8 cellular contexts compared by ENCODE assay signal in the genomic region with DNA sequence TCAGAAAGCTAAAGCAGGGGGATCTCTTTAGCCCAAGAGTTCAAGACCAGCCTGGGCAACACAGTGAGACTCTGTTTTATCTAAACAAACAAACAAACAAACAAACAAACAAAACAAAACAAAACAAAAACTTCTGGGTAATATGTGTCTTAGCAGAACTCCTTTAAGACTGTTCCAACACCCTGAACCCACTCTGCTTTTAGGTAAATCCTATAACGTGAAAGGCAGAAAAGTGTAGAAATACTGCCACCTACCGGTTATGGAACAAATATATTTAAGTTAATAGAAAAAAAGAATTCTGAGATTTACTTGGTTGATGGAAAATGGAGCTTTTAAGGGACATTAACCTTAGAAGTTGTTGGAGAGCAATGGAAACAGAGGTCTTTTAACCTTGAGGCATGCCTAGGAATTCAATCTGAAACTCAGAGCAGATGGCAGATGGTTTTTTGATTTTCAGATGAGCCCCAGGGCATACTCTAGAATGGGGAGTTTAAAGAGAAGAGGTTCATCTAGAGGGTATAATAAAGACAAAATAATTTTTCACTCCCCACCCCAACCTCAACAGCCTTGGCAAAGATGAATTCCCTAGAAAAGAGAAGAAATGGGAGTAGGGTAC. TPM values are rescaled to one million over a fixed set of nuclear protein-coding genes. Genes with fewer than 3 reads are reported as not detected.
DNase-seq lines count a peak whose midpoint lies in the region; ATAC-seq, FAIRE-seq and TF ChIP-seq lines count a peak whose summit lies in the region.

No MANE protein-coding gene starts in this region.

- POLR2A ChIA-PET in HCT116 (lab: Charles Lee), result no interaction called here
- POLR2A ChIA-PET in GM12878 (lab: Charles Lee), result interaction anchor here (0.6 kb wide), 1 partner anchor 22 kb away, joined by 4 read pairs; no protein-coding TSS in a partner anchor

- no peak for TF ChIP-seq EP300 in GM12878 (IDR thresholded peaks at IDR 0.05; ENCODE audit: borderline replicate concordance in 1 of 2, control insufficient read depth in 1 of 2, low read depth in 2 of 2, low read length in 2 of 2)

- H3K27ac ChIP-seq in HCT116 (ENCODE audit: low read depth, low read length), result no peak overlapping the region
- no peak overlapping the region for H3K27ac ChIP-seq in GM12878 (ENCODE audit: control insufficient read depth, insufficient read depth)
- H3K27ac ChIP-seq in thoracic aorta, result no peak overlapping the region

- H3K79me2 ChIP-seq in HCT116 (ENCODE audit: insufficient read depth, low read length), result no peaks in the 10 kb centered on the region
- no peaks in the 10 kb centered on the region for H3K79me2 ChIP-seq in GM12878 (ENCODE audit: control insufficient read depth, insufficient read depth, low read length)

- H2AFZ ChIP-seq in HCT116 (ENCODE audit: low read depth, low read length, poor library complexity, severe bottlenecking), result no peak overlapping the region
- no peak overlapping the region for H2AFZ ChIP-seq in GM12878 (ENCODE audit: control insufficient read depth, low read depth, low read length)

- no peak overlapping the region for H3K4me3 ChIP-seq in HCT116 (replicated peaks in 1 of 2; ENCODE audit: low read depth in 1 of 2, low read length in 2 of 2)
- no peak overlapping the region for H3K4me3 ChIP-seq in GM12878
- H3K4me3 ChIP-seq in thoracic aorta, result no peak overlapping the region

- H3K4me2 ChIP-seq in HCT116 (ENCODE audit: low read length), result no peak overlapping the region
- H3K4me2 ChIP-seq in GM12878 (ENCODE audit: control insufficient read depth, insufficient read depth), result no peak overlapping the region

- H3K36me3 ChIP-seq in HCT116 (ENCODE audit: control insufficient read depth in 1 of 2, insufficient read depth in 2 of 2, low read length in 2 of 2) (no peaks in the 10 kb centered on the region), GM12878 (ENCODE audit: control insufficient read depth in 2 of 2, insufficient read depth in 2 of 2, low read length in 1 of 2) (no peaks in the 10 kb centered on the region), thoracic aorta (no peaks in the 10 kb centered on the region)

- RAD21 ChIA-PET in HCT116 (lab: Charles Lee; ENCODE audit: low non-redundant PET in 1 of 2, low total read pairs in 2 of 2, uncharacterized antibody in 2 of 2, unreplicated experiment in 2 of 2), result interaction anchor here (0.6 to 1.0 kb wide), 4 partner anchors 324 to 480 kb away, joined by 3 to 6 read pairs (median 4); no protein-coding TSS in a partner anchor
- RAD21 ChIA-PET in GM12878 (lab: Charles Lee; ENCODE audit: unreplicated experiment), result interaction anchor here (0.6 to 4.1 kb wide), 3 partner anchors 20 to 426 kb away, joined by 3 to 24 read pairs (median 14); no protein-coding TSS in a partner anchor

- no peaks in the 10 kb centered on the region for H3K9me2 ChIP-seq in HCT116 (ENCODE audit: insufficient read depth)

- SMC1A ChIA-PET in GM12878 (lab: Charles Lee; ENCODE audit: uncharacterized antibody, unreplicated experiment), result interaction anchor here (1.1 to 4.4 kb wide), 8 partner anchors 9 to 481 kb away, joined by 3 to 28 read pairs (median 4); no protein-coding TSS in a partner anchor

- in situ Hi-C loops in GM12878 (cut with MboI), result no loop called here

- FAIRE-seq in GM12878 (lab: Jason Lieb, UNC), result peak; percentile 81

- TF ChIP-seq CTCF in HCT116 (IDR thresholded peaks at IDR 0.05 in 2 of 3, conservative IDR thresholded peaks at IDR 0.05 in 1 of 3; ENCODE audit: borderline replicate concordance in 1 of 3, insufficient read depth in 1 of 3, low read depth in 2 of 3, low read length in 2 of 3) (peak; percentile 32 to 74 (median 74); a peak in 5 of 6 replicates), GM12878 (IDR thresholded peaks at IDR 0.05 in 2 of 3, conservative IDR thresholded peaks at IDR 0.05 in 1 of 3; ENCODE audit: control insufficient read depth in 2 of 3, extremely low read depth in 1 of 3, insufficient read depth in 1 of 3, low read depth in 3 of 3, low read length in 3 of 3) (peak; percentile 42 to 62 (median 49); a peak in 5 of 6 replicates), thoracic aorta (IDR thresholded peaks at IDR 0.05) (peak; percentile 60)

- BruUV-seq in HCT116 (replicated peaks; lab: Mats Ljungman, UMichigan) (no TSS peak), GM12878 (replicated peaks; lab: Mats Ljungman, UMichigan) (no TSS peak)

- H3K9me3 ChIP-seq in HCT116 (ENCODE audit: control insufficient read depth in 1 of 2, insufficient read depth in 1 of 2, low read depth in 1 of 2, low read length in 2 of 2), result no peaks in the 10 kb centered on the region
- H3K9me3 ChIP-seq in GM12878 (replicated peaks; ENCODE audit: control insufficient read depth, insufficient read depth, low read length), result no peaks in the 10 kb centered on the region
- no peaks in the 10 kb centered on the region for H3K9me3 ChIP-seq in thoracic aorta

- ATAC-seq in HCT116, result peak; percentile 66
- peak; percentile 74 for ATAC-seq in GM12878
- peak; percentile 86 for ATAC-seq in thoracic aorta (ENCODE audit: insufficient number of reproducible peaks, low FRiP score, low read depth)
- no peak for ATAC-seq in GM18858 (IDR thresholded peaks at IDR 0.05; ENCODE audit: unreplicated experiment)
- ATAC-seq in HG02970 (IDR thresholded peaks at IDR 0.05; ENCODE audit: low FRiP score, unreplicated experiment), result no peak

- WGBS in GM12878 (ENCODE audit: insufficient coverage, insufficient replicate concordance, low lambda C conversion rate, missing lambda C conversion rate), result 2% methylated on average over 2 of the region's 2 CpGs

- intact Hi-C loops in HCT116 (cut with micrococcal nuclease) (loop anchor here (2.0 kb wide), 2 partner anchors 438 to 480 kb away; no protein-coding TSS in a partner anchor), GM12878 (cut with micrococcal nuclease; ENCODE audit: unreplicated experiment) (loop anchor here (1.0 to 2.0 kb wide), 3 partner anchors 21 to 480 kb away; no protein-coding TSS in a partner anchor)

- DNase-seq in CD1c-positive myeloid dendritic cell (ENCODE audit: extremely low spot score) (peak; percentile 66), HCT116 (ENCODE audit: low read depth, low spot score) (peak; percentile 41), NCI-H446 treated with DMSO at 0.1 percent for 48 hours (lab: John Stamatoyannopoulos, UW) (peak; percentile 25), GM12878 (ENCODE audit: low read depth, low spot score) (peak; percentile 12), iris pigment epithelial cell (ENCODE audit: low read depth) (peak; percentile 59), thoracic aorta (ENCODE audit: low spot score) (no peak)

- TF ChIP-seq RAD21 in HCT116 (IDR thresholded peaks at IDR 0.05; ENCODE audit: low read depth) (peak; percentile 87), GM12878 (IDR thresholded peaks at IDR 0.05; ENCODE audit: insufficient read depth, low read depth, low read length) (peak; percentile 71)

- H3K27me3 ChIP-seq in HCT116 (ENCODE audit: insufficient read depth, low read length) (no peaks in the 10 kb centered on the region), GM12878 (replicated peaks in 1 of 2; ENCODE audit: control insufficient read depth in 2 of 2, insufficient read depth in 2 of 2, low read length in 1 of 2) (no peaks in the 10 kb centered on the region), thoracic aorta (replicated peaks; ENCODE audit: insufficient read depth) (no peaks in the 10 kb centered on the region)

- H3K4me1 ChIP-seq in HCT116 (ENCODE audit: control insufficient read depth in 1 of 2, insufficient read depth in 2 of 2, low read length in 2 of 2) (no peaks in the 10 kb centered on the region), GM12878 (ENCODE audit: control insufficient read depth, insufficient read depth, low read length) (no peaks in the 10 kb centered on the region), thoracic aorta (ENCODE audit: control insufficient read depth in 1 of 2, low read depth in 2 of 2) (no peaks in the 10 kb centered on the region)

- CTCF ChIA-PET in HCT116 (lab: Charles Lee) (interaction anchor here (0.6 to 2.5 kb wide), 16 partner anchors 8 to 482 kb away, joined by 3 to 17 read pairs (median 5); a partner anchor contains a TSS), GM12878 (lab: Yijun Ruan, JAX) (interaction anchor here (0.6 to 7.6 kb wide), 29 partner anchors 8 to 661 kb away, joined by 3 to 121 read pairs (median 4); no protein-coding TSS in a partner anchor)

- H4K20me1 ChIP-seq in HCT116 (ENCODE audit: insufficient read depth), result no peaks in the 10 kb centered on the region
- H4K20me1 ChIP-seq in GM12878 (ENCODE audit: control insufficient read depth, insufficient read depth), result no peaks in the 10 kb centered on the region

- no peak overlapping the region for H3K9ac ChIP-seq in HCT116 (ENCODE audit: low read length)
- no peak overlapping the region for H3K9ac ChIP-seq in GM12878 (ENCODE audit: control insufficient read depth, insufficient read depth, low read length)

- TF ChIP-seq POLR2A in HCT116 (IDR thresholded peaks at IDR 0.05; ENCODE audit: borderline replicate concordance, extremely low read depth, insufficient read depth, insufficient read length), result no peak
- no peak for TF ChIP-seq POLR2A in GM12878 (IDR thresholded peaks at IDR 0.05; ENCODE audit: low read depth, low read length)

TF ChIP-seq in GM12878, 131 proteins besides CTCF, POLR2A, EP300 and RAD21:
- TF ChIP-seq SMC3 (IDR thresholded peaks at IDR 0.05; ENCODE audit: borderline replicate concordance, low read length), result peak; percentile 70
- no peak for TF ChIP-seq CHD1 (IDR thresholded peaks at IDR 0.05; ENCODE audit: low read depth, low read length)

RNA-seq across cellular contexts. Expression of a gene that starts 38.5 kb away (rescaled TPM):
- total RNA-seq in HCT116 (2021; ENCODE audit: unreplicated experiment) (98.6 TPM), GM12878 (2014; rRNA removed) (39.8 and 40.5 TPM in 2 replicates), GM12878 (2014; rRNA removed; fragmentation: Illumina TruSeq; extraction: Trizol) (34.4 and 37.8 TPM in 2 replicates), GM12878 (2021) (46.4 and 50.5 TPM in 2 replicates), thoracic aorta (1,000 to 10,000 TPM in 1 of 2 donors, 100 to 1,000 TPM in 1; 138 to 1,181 TPM)
- polyA plus RNA-seq in HCT116 (2012), result 67.5 and 79.5 TPM in 2 replicates
- 16.2 and 17.1 TPM in 2 replicates for total RNA-seq in GM12878 (2013; cell fraction: nucleolus; rRNA removed)
- polyA plus RNA-seq in GM12878 (2011; ENCODE audit: low read depth), result 21.0 TPM
- polyA plus RNA-seq in GM12878 (2011; rRNA removed) (42.3 and 43.8 TPM in 2 replicates), GM12878 (2014; fragmentation: Illumina TruSeq; extraction: Trizol) (33.3 and 44.2 TPM in 2 replicates), GM12878 (2014; fragmentation: Nextera tagmentation; extraction: Ambion mirVana) (10 to 100 TPM; 12.1 to 20.9 TPM), GM12878 (2014; rRNA removed) (36.2 and 37.7 TPM in 2 replicates), GM12878 (2016; fragmentation: Nextera tagmentation; extraction: Ambion mirVana) (10 to 100 TPM; 48.6 to 55.8 TPM)
- 35.0 and 38.5 TPM in 2 replicates for polyA plus RNA-seq in GM12878 (2011; cell fraction: cytosol; rRNA removed)
- 15.0 and 18.2 TPM in 2 replicates for polyA plus RNA-seq in GM12878 (2011; cell fraction: nucleus; rRNA removed)
- polyA plus RNA-seq in GM12878 (2012), result 26.9 and 27.8 TPM in 2 replicates
- 37.2 and 48.3 TPM in 2 replicates for polyA minus RNA-seq in GM12878 (2011; rRNA and poly(A)+ RNA removed)
- polyA minus RNA-seq in GM12878 (2011; cell fraction: cytosol; rRNA and poly(A)+ RNA removed), result 14.0 and 19.4 TPM in 2 replicates
- polyA minus RNA-seq in GM12878 (2011; cell fraction: nucleus; rRNA and poly(A)+ RNA removed), result 6.9 and 11.0 TPM in 2 replicates

Comparison
In these comparisons a context has a peak if more than half of its experiments do, and no peak if none do; other contexts are left out.
1. ATAC-seq: peak in HCT116 (single experiment), GM12878 (single experiment) and thoracic aorta (single experiment); none in GM18858 (single experiment) and HG02970 (single experiment).
2. Peak in every context shown above with its lines, with median percentiles within 50 percentile points of each other: CTCF ChIP-seq.